11 cellular contexts compared by ENCODE assay signal in genomic region chr2:42021490-42021889, GRCh38. TPM values are rescaled to one million over a fixed set of nuclear protein-coding genes. Genes with fewer than 3 reads are reported as not detected.
DNase-seq lines count a peak whose midpoint lies in the region; ATAC-seq and TF ChIP-seq lines count a peak whose summit lies in the region.
"Had no signal": no experiment of that assay in that cellular context is flagged by ENCODE, and none has a peak within 500 bp of the region (broad histone marks: within the 10 kb centered on the region; RNA-seq: fewer than 3 reads in every experiment).

No MANE protein-coding gene starts in this region.

- DNase-seq in NCI-H2227 (lab: John Stamatoyannopoulos, UW; ENCODE audit: unreplicated experiment), result peak; percentile 84
- DNase-seq in fibroblast of mammary gland (ENCODE audit: low read depth), result peak; percentile 90
- no peak for DNase-seq in nephron progenitor cell
- peak; percentile 63 to 81 for DNase-seq in uterus
- no peak for DNase-seq in left lung
- no peak for DNase-seq in Karpas-422
- DNase-seq: activated T-cell treated with anti-CD3 and anti-CD28 coated beads for 4 hours, dorsolateral prefrontal cortex, NCI-H774, SIG-M5 had no signal

- no peaks in the 10 kb centered on the region for H3K36me3 ChIP-seq in uterus
- H3K36me3 ChIP-seq in left lung, result no peaks in the 10 kb centered on the region
- H3K36me3 ChIP-seq in Karpas-422 (ENCODE audit: insufficient read depth, low read length), result no peaks in the 10 kb centered on the region

- H3K27me3 ChIP-seq in uterus (no peaks in the 10 kb centered on the region), left lung (no peaks in the 10 kb centered on the region), Karpas-422 (ENCODE audit: low read length) (no peaks in the 10 kb centered on the region)
- H3K27me3 ChIP-seq: dorsolateral prefrontal cortex had no signal

- H3K4me2 ChIP-seq in Karpas-422 (ENCODE audit: low read depth, low read length, poor library complexity, severe bottlenecking), result no peak overlapping the region

- H3K9me3 ChIP-seq in uterus (no peaks in the 10 kb centered on the region), left lung (no peaks in the 10 kb centered on the region), Karpas-422 (ENCODE audit: low read length) (no peaks in the 10 kb centered on the region)

- intact Hi-C loops in uterus (cut with DNase I; ENCODE audit: low total_unique reads), result no loop called here
- intact Hi-C loops in left lung (cut with DNase I), result no loop called here

- H4K20me1 ChIP-seq in Karpas-422 (ENCODE audit: insufficient read depth, low read depth, low read length), result no peaks in the 10 kb centered on the region

- H3K9me3 Mint-ChIP-seq in nephron progenitor cell, result peaks cover 28% of the 10 kb centered on the region

- H3K9me2 ChIP-seq in Karpas-422 (replicated peaks; ENCODE audit: insufficient read depth, low read length), result no peaks in the 10 kb centered on the region

- no peak overlapping the region for H2AFZ ChIP-seq in Karpas-422 (ENCODE audit: low read length)

- H3K27ac Mint-ChIP-seq in nephron progenitor cell, result peak overlapping the region; percentile 43

- ATAC-seq in left lung (no peak), GM21526 (IDR thresholded peaks at IDR 0.05; ENCODE audit: low FRiP score, unreplicated experiment) (no peak)

- TF ChIP-seq CTCF in fibroblast of mammary gland (conservative IDR thresholded peaks at IDR 0.05; ENCODE audit: control insufficient read depth, insufficient read depth, low read depth, low read length) (no peak), nephron progenitor cell (IDR thresholded peaks at IDR 0.05) (no peak), uterus (IDR thresholded peaks at IDR 0.05) (no peak), left lung (IDR thresholded peaks at IDR 0.05) (no peak)

- no peak for TF ChIP-seq POLR2A in uterus (IDR thresholded peaks at IDR 0.05)

- H3K9ac ChIP-seq in Karpas-422 (ENCODE audit: low read length), result no peak overlapping the region

- H3K36me3 Mint-ChIP-seq in nephron progenitor cell (ENCODE audit: low read depth), result peaks cover 16% of the 10 kb centered on the region

- H3K27ac ChIP-seq in uterus, result peak overlapping the region; percentile 60 to 80
- H3K27ac ChIP-seq in left lung, result no peak overlapping the region
- H3K27ac ChIP-seq in Karpas-422 (ENCODE audit: low read length), result no peak overlapping the region
- H3K27ac ChIP-seq: dorsolateral prefrontal cortex had no signal

- H3K4me3 ChIP-seq in fibroblast of mammary gland (ENCODE audit: control insufficient read depth, low read depth, low read length) (no peak overlapping the region), uterus (no peak overlapping the region), left lung (no peak overlapping the region), Karpas-422 (ENCODE audit: low read length) (no peak overlapping the region)
- H3K4me3 ChIP-seq: dorsolateral prefrontal cortex had no signal

- H3K4me1 ChIP-seq in uterus (peaks cover 5 to 15% of the 10 kb centered on the region in 2 donors), left lung (peaks cover 0 to 3% of the 10 kb centered on the region in 2 donors), Karpas-422 (ENCODE audit: low read length) (no peaks in the 10 kb centered on the region)

- H3K27me3 Mint-ChIP-seq in nephron progenitor cell (ENCODE audit: low read depth, poor library complexity), result peaks cover 18% of the 10 kb centered on the region

- H3K79me2 ChIP-seq in Karpas-422 (ENCODE audit: low read length), result no peaks in the 10 kb centered on the region

- peaks cover 65% of the 10 kb centered on the region for H3K4me1 Mint-ChIP-seq in nephron progenitor cell

- peak overlapping the region; percentile 9 for H3K4me3 Mint-ChIP-seq in nephron progenitor cell

RNA-seq across cellular contexts. Expression of gene PKDCC, which starts 26.3 kb away (rescaled TPM):
- total RNA-seq in uterus, result 100 to 1,000 TPM in 2 of 4 donors, 10 to 100 TPM in 2; 34.1 to 244 (median 109) TPM
- 10 to 100 TPM; 63.1 to 68.2 TPM for total RNA-seq in left lung
- not detected in 2 replicates for total RNA-seq in Karpas-422 (2014; rRNA removed; shearing (Covaris generic); ENCODE audit: low replicate concordance)

Comparison
In these comparisons a context has a peak if more than half of its experiments do, and no peak if none do; other contexts are left out.
1. DNase-seq: peak in NCI-H2227 (single experiment), fibroblast of mammary gland (single experiment) and uterus (2 of 2); none in nephron progenitor cell (single experiment), left lung (0 of 2) and Karpas-422 (single experiment).
2. H3K27ac ChIP-seq: peak in uterus (2 of 2); none in left lung (0 of 2) and Karpas-422 (single experiment).
3. RNA of gene PKDCC, which starts 26.3 kb away (total RNA-seq): 34.1 to 244 TPM in uterus and 63.1 to 68.2 TPM in left lung; not detected in Karpas-422; every median in the first group is over 10 times any median in the second.